ENCODE assay signal across 8 cellular contexts in the genomic region with DNA sequence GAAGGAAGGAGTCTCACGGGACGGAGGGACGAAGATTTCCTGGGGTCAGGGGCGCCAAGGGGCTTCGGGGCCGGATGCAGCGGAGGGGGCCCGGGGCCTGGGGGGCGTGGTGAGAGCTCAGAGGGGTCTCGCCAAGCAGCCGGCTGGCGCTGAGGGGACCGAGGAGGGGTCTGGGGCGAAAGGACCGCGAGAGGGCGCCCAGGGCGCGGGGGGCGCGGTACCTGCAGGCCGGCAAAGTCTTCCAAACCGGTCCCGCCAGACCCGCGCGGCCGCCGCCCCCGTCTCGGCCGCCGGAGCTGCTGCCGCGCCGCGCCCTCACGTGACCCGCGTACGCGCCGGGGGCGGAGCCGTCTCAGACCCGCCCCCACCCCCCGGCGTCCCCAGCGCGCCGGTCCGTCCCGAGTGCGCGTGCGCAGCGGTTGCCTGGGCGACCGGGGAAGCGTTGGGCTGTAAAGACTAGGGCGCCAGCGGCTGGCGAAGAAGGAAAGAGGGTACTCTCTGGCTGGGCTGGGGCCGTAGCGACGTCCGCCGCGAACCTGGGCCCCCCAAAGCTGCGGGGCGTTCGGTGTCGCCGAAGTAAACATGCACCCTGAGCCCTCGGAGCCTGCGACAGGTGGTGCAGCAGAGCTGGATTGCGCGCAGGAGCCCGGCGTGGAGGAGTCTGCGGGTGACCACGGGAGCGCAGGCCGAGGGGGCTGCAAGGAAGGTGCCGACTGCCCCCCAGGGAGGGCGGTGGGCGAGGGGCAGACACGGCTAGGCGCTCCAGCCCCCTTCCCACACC. TPM values are rescaled to one million over a fixed set of nuclear protein-coding genes. Genes with fewer than 3 reads are reported as not detected.
DNase-seq lines count a peak whose midpoint lies in the region; ATAC-seq and TF ChIP-seq lines count a peak whose summit lies in the region.

A gene (plus strand): TSS at position 450 of the 781 bp plus-strand sequence. CDS start 133 bp downstream, at position 583.
A gene (minus strand): TSS at position 319 of the 781 bp plus-strand sequence. CDS start 13,856 bp downstream, outside the sequence.

- H3K4me1 ChIP-seq in adrenal gland (replicated peaks in 1 of 2) (peaks cover 3 to 13% of the 10 kb centered on the region in 2 donors), prostate gland (replicated peaks) (no peaks in the 10 kb centered on the region)

- H3K36me3 ChIP-seq in adrenal gland (replicated peaks in 1 of 2) (no peaks in the 10 kb centered on the region), prostate gland (no peaks in the 10 kb centered on the region)

- ATAC-seq in left ventricle myocardium superior, result peak; percentile 96

- DNase-seq in GM12864 (ENCODE audit: low read depth) (peak; percentile 37), HFF-Myc (ENCODE audit: extremely low read depth, low read depth) (peak; percentile 22), MV-4-11 (lab: John Stamatoyannopoulos, UW) (peak; percentile 75), T follicular helper cell (ENCODE audit: low read depth) (peak; percentile 91), adrenal gland (peak; percentile 84 to 96 (median 92)), left ventricle myocardium superior (peak; percentile 95), prostate gland (ENCODE audit: low spot score) (peak; percentile 87), ureter (ENCODE audit: low spot score) (peak; percentile 93)

- TF ChIP-seq POLR2A in adrenal gland (IDR thresholded peaks at IDR 0.05) (peak in 1 of 2 donors; percentile 74), prostate gland (IDR thresholded peaks at IDR 0.05) (peak; percentile 69)

- 0 to 1% (median 1%) methylated on average over 27 to 89 of the region's 89 CpGs for WGBS in adrenal gland, 4 donors
- under 1% methylated on average over 83 of the region's 89 CpGs for WGBS in prostate gland

- TF ChIP-seq CTCF in GM12864 (IDR thresholded peaks at IDR 0.05; ENCODE audit: low read depth, low read length, missing control alignments), result no peak
- no peak for TF ChIP-seq CTCF in HFF-Myc (IDR thresholded peaks at IDR 0.05; ENCODE audit: low read depth, low read length, missing control alignments)
- no peak for TF ChIP-seq CTCF in adrenal gland (IDR thresholded peaks at IDR 0.05)
- TF ChIP-seq CTCF in prostate gland (IDR thresholded peaks at IDR 0.05), result peak in 2 of 4 experiments; percentile 9 to 13

- H3K27me3 ChIP-seq in adrenal gland (no peaks in the 10 kb centered on the region), prostate gland (replicated peaks; ENCODE audit: insufficient read depth) (no peaks in the 10 kb centered on the region)

- peak within 1 kb of the TSS; percentile 82 for H3K4me3 ChIP-seq in GM12864 (ENCODE audit: low read depth, low read length)
- peak within 1 kb of the TSS; percentile 74 for H3K4me3 ChIP-seq in HFF-Myc (replicated peaks; ENCODE audit: low read depth, low read length)
- H3K4me3 ChIP-seq in adrenal gland, result peak within 1 kb of the TSS; percentile 5 to 95 (median 82)
- peak within 1 kb of the TSS; percentile 84 to 94 for H3K4me3 ChIP-seq in prostate gland

- H3K27ac ChIP-seq in adrenal gland, result peak within 1 kb of the TSS in 4 of 5 donors; percentile 24 to 89 (median 83)
- H3K27ac ChIP-seq in prostate gland, result peak within 1 kb of the TSS; percentile 75 to 82

- H3K9me3 ChIP-seq in adrenal gland (replicated peaks in 1 of 3) (no peaks in the 10 kb centered on the region), prostate gland (no peaks in the 10 kb centered on the region)

- intact Hi-C loops in adrenal gland (cut with DNase I) (no loop called here), left ventricle myocardium superior (cut with micrococcal nuclease) (no loop called here), prostate gland (cut with DNase I) (no loop called here)

RNA-seq across cellular contexts. Expression of the first gene that starts in this region (rescaled TPM):
- total RNA-seq in adrenal gland (1 to 10 TPM in 6 of 8 donors, under 1 TPM in 2; 0.67 to 2.5 (median 2.2) TPM), left ventricle myocardium superior (not detected), prostate gland (1 to 10 TPM in 1 of 2 donors, under 1 TPM in 1; 0.32 to 8.2 TPM), ureter (1.7 TPM)
- polyA plus RNA-seq in adrenal gland, result 10 to 100 TPM in 2 of 3 donors, 1 to 10 TPM in 1; 5.3 to 17.9 (median 10.4) TPM

RNA-seq across cellular contexts. Expression of the second gene that starts in this region (rescaled TPM):
- 10 to 100 TPM; 19.0 to 54.0 (median 31.8) TPM for total RNA-seq in adrenal gland
- 10 to 100 TPM; 18.8 to 33.5 (median 28.6) TPM for polyA plus RNA-seq in adrenal gland
- 23.2 TPM for total RNA-seq in left ventricle myocardium superior
- total RNA-seq in prostate gland, result 10 to 100 TPM; 12.0 to 17.3 TPM
- total RNA-seq in ureter, result 18.3 TPM

Comparison
In these comparisons a context has a peak if more than half of its experiments do, and no peak if none do; other contexts are left out.
1. Peak in every context shown above with its lines: DNase-seq, ATAC-seq, H3K4me3 ChIP-seq and H3K27ac ChIP-seq.
2. DNase-seq: peak in every context shown above with its lines; median percentile 95 in left ventricle myocardium superior; 93 in ureter; 92 in adrenal gland; 91 in T follicular helper cell; 87 in prostate gland; 75 in MV-4-11; 37 in GM12864; 22 in HFF-Myc.